12 cellular contexts compared by ENCODE assay signal in genomic region chr18:11497585-11497984, GRCh38.
A peak's percentile ranks its signal among the peaks of the same experiment; 100 is the strongest.
DNase-seq lines count a peak whose midpoint lies in the region; ATAC-seq and TF ChIP-seq lines count a peak whose summit lies in the region.
"Had no signal": no experiment of that assay in that cellular context is flagged by ENCODE, and none has a peak within 500 bp of the region (broad histone marks: within the 10 kb centered on the region; RNA-seq: fewer than 3 reads in every experiment).

No MANE protein-coding gene starts in this region.

- no peaks in the 10 kb centered on the region for H3K9me3 ChIP-seq in BLaER1
- H3K9me3 ChIP-seq: ovary had no signal

- TF ChIP-seq CTCF in brain microvascular endothelial cell (IDR thresholded peaks at IDR 0.05; ENCODE audit: low read depth, low read length, missing control alignments), result no peak

- no peaks in the 10 kb centered on the region for H3K36me3 Mint-ChIP-seq in stimulated activated effector memory CD8-positive, alpha-beta T cell treated with anti-CD3 and anti-CD28 coated beads, Interleukin-12 subunit alpha, Interleukin-12 subunit beta, amount 100 ng/mL, for 72 hours

- no peaks in the 10 kb centered on the region for H3K36me3 ChIP-seq in BLaER1
- H3K36me3 ChIP-seq in brain microvascular endothelial cell (replicated peaks), result no peaks in the 10 kb centered on the region
- H3K36me3 ChIP-seq: ovary had no signal

- H3K9me3 Mint-ChIP-seq in stimulated activated effector memory CD8-positive, alpha-beta T cell treated with anti-CD3 and anti-CD28 coated beads, Interleukin-12 subunit alpha, Interleukin-12 subunit beta, amount 100 ng/mL, for 72 hours, result no peaks in the 10 kb centered on the region

- H3K4me3 ChIP-seq in BLaER1 (no peak overlapping the region), brain microvascular endothelial cell (ENCODE audit: low read depth, low read length) (no peak overlapping the region)
- H3K4me3 ChIP-seq: ovary had no signal

- H3K9ac ChIP-seq in BLaER1, result no peak overlapping the region

- no peaks in the 10 kb centered on the region for H4K20me1 ChIP-seq in BLaER1

- peaks cover 32% of the 10 kb centered on the region for H3K4me1 ChIP-seq in BLaER1

- H3K4me2 ChIP-seq in BLaER1, result peak overlapping the region; percentile 5; the same call in 1 of the 2 replicates

- no peak overlapping the region for H3K27ac Mint-ChIP-seq in stimulated activated effector memory CD8-positive, alpha-beta T cell treated with anti-CD3 and anti-CD28 coated beads, Interleukin-12 subunit alpha, Interleukin-12 subunit beta, amount 100 ng/mL, for 72 hours

- H3K4me1 Mint-ChIP-seq in stimulated activated effector memory CD8-positive, alpha-beta T cell treated with anti-CD3 and anti-CD28 coated beads, Interleukin-12 subunit alpha, Interleukin-12 subunit beta, amount 100 ng/mL, for 72 hours, result no peaks in the 10 kb centered on the region

- no peaks in the 10 kb centered on the region for H3K27me3 ChIP-seq in BLaER1
- no peaks in the 10 kb centered on the region for H3K27me3 ChIP-seq in brain microvascular endothelial cell (replicated peaks)
- H3K27me3 ChIP-seq: ovary had no signal

- H3K4me3 Mint-ChIP-seq in stimulated activated effector memory CD8-positive, alpha-beta T cell treated with anti-CD3 and anti-CD28 coated beads, Interleukin-12 subunit alpha, Interleukin-12 subunit beta, amount 100 ng/mL, for 72 hours, result no peak overlapping the region

- no peak for ATAC-seq in stimulated activated effector memory CD8-positive, alpha-beta T cell treated with anti-CD3 and anti-CD28 coated beads, Interleukin-12 subunit alpha, Interleukin-12 subunit beta, amount 100 ng/mL, for 72 hours
- no peak for ATAC-seq in GM21737 (IDR thresholded peaks at IDR 0.05; ENCODE audit: unreplicated experiment)

- in situ Hi-C loops in brain microvascular endothelial cell (cut with HindIII; ENCODE audit: low pct_ligation_motif_present, low sequenced_read_pairs), result no loop called here

- H3K27ac ChIP-seq in BLaER1 (no peak overlapping the region), brain microvascular endothelial cell (no peak overlapping the region)
- H3K27ac ChIP-seq: ovary had no signal

- DNase-seq in GOT3 (lab: John Stamatoyannopoulos, UW) (peak; percentile 1), brain microvascular endothelial cell (peak; percentile 76), iris pigment epithelial cell (ENCODE audit: low read depth) (peak; percentile 61), T-helper 2 cell (no peak)
- DNase-seq in stimulated activated effector memory CD8-positive, alpha-beta T cell treated with anti-CD3 and anti-CD28 coated beads, Interleukin-12 subunit alpha, Interleukin-12 subunit beta, amount 100 ng/mL, for 72 hours (ENCODE audit: low spot score in 2 of 2), result no peak
- DNase-seq: activated naive CD4-positive, alpha-beta T cell; activated T-cell treated with anti-CD3 and anti-CD28 coated beads for 4 hours; ovary; stimulated activated CD4-positive, alpha-beta T cell treated with anti-CD3 and anti-CD28 coated beads, Interleukin-4, amount 100 ng/mL, for 1 hour; SW 1271 had no signal

Comparison
In these comparisons a context has a peak if more than half of its experiments do, and no peak if none do; other contexts are left out.
1. DNase-seq: peak in GOT3 (single experiment), brain microvascular endothelial cell (single experiment) and iris pigment epithelial cell (single experiment); none in stimulated activated effector memory CD8-positive, alpha-beta T cell treated with anti-CD3 and anti-CD28 coated beads, Interleukin-12 subunit alpha, Interleukin-12 subunit beta, amount 100 ng/mL, for 72 hours (0 of 2) and T-helper 2 cell (0 of 5).